ENCODE assay signal across 29 cellular contexts in genomic region chr1:185843971-185844370, GRCh38.
"Had no signal": no experiment of that assay in that cellular context is flagged by ENCODE, and none has a peak within 500 bp of the region (broad histone marks: within the 10 kb centered on the region; RNA-seq: fewer than 3 reads in every experiment).

No MANE protein-coding gene starts in this region.

- DNase-seq: activated CD4-positive, alpha-beta memory T cell treated with anti-CD3 and anti-CD28 coated beads, Interleukin-2, amount 10 ng/mL, durations not matched to agents 7 days and 5 days; activated CD4-positive, alpha-beta T cell treated with anti-CD3 and anti-CD28 coated beads for 1 hour; activated CD4-positive, alpha-beta T cell treated with anti-CD3 and anti-CD28 coated beads, Interleukin-2, amount 10 ng/mL, durations not matched to agents 7 days and 5 days; activated CD8-positive, alpha-beta memory T cell treated with anti-CD3 and anti-CD28 coated beads, Interleukin-2, amount 50 U/mL, for 48 hours; activated naive CD8-positive, alpha-beta T cell treated with anti-CD3 and anti-CD28 coated beads, Interleukin-2, amount 50 U/mL, for 24 hours; activated T-cell treated with anti-CD3 and anti-CD28 coated beads, Interleukin-2, amount 50 U/mL, for 4 hours; islet precursor cell; left ventricle myocardium inferior; naive B cell; nephron progenitor cell; pancreas; retina; stimulated activated CD4-positive, alpha-beta T cell treated with anti-CD3 and anti-CD28 coated beads, Interleukin-12 subunit alpha, Interleukin-12 subunit beta, amount 100 ng/mL, for 4 hours; stimulated activated CD4-positive, alpha-beta T cell treated with anti-CD3 and anti-CD28 coated beads, Interleukin-4, amount 100 ng/mL, for 1 hour; stimulated activated naive CD8-positive, alpha-beta T cell treated with anti-CD3 and anti-CD28 coated beads, Interleukin-15, Interleukin-2, amounts not matched to agents 100 U/mL and 50 U/mL, for 24 hours; testis; transverse colon had no signal

- H3K4me2 ChIP-seq: hepatocyte had no signal

- H2AFZ ChIP-seq: hepatocyte had no signal

- H3K4me1 ChIP-seq: prostate gland, testis had no signal

- H3K27me3 Mint-ChIP-seq: activated CD4-positive, alpha-beta memory T cell treated with anti-CD3 and anti-CD28 coated beads, Interleukin-2, amount 10 ng/mL, durations not matched to agents 7 days and 5 days; activated CD4-positive, alpha-beta T cell treated with anti-CD3 and anti-CD28 coated beads, Interleukin-2, amount 10 ng/mL, durations not matched to agents 7 days and 5 days; activated naive CD8-positive, alpha-beta T cell treated with anti-CD3 and anti-CD28 coated beads, Interleukin-2, amount 50 U/mL, for 24 hours; activated T-helper 17 cell treated with anti-CD3 and anti-CD28 coated beads, Interleukin-2, amount 50 U/mL, for 72 hours; central memory CD8-positive, alpha-beta T cell; dendritic cell treated with granulocyte-macrophage colony-stimulating factor and Interleukin-4, amounts not matched to agents 40 ng/mL and 50 ng/mL, for 4 days had no signal

- H3K36me3 ChIP-seq: gastroesophageal sphincter, left ventricle myocardium inferior, pancreas, prostate gland, transverse colon had no signal

- H3K27ac Mint-ChIP-seq: activated CD4-positive, alpha-beta memory T cell treated with anti-CD3 and anti-CD28 coated beads, Interleukin-2, amount 10 ng/mL, durations not matched to agents 7 days and 5 days; activated CD4-positive, alpha-beta T cell treated with anti-CD3 and anti-CD28 coated beads, Interleukin-2, amount 10 ng/mL, durations not matched to agents 7 days and 5 days; activated naive CD4-positive, alpha-beta T cell treated with anti-CD3 and anti-CD28 coated beads, Interleukin-2, amount 50 U/mL, for 24 hours; activated naive CD8-positive, alpha-beta T cell treated with anti-CD3 and anti-CD28 coated beads, Interleukin-2, amount 50 U/mL, for 24 hours; activated T-helper 17 cell treated with anti-CD3 and anti-CD28 coated beads, Interleukin-2, amount 50 U/mL, for 72 hours; dendritic cell treated with granulocyte-macrophage colony-stimulating factor and Interleukin-4, amounts not matched to agents 40 ng/mL and 50 ng/mL, for 4 days; naive B cell had no signal

- H3K4me3 Mint-ChIP-seq: activated CD4-positive, alpha-beta memory T cell treated with anti-CD3 and anti-CD28 coated beads, Interleukin-2, amount 10 ng/mL, durations not matched to agents 7 days and 5 days; activated CD4-positive, alpha-beta T cell treated with anti-CD3 and anti-CD28 coated beads, Interleukin-2, amount 10 ng/mL, durations not matched to agents 7 days and 5 days; activated naive CD4-positive, alpha-beta T cell treated with anti-CD3 and anti-CD28 coated beads, Interleukin-2, amount 50 U/mL, for 24 hours; activated naive CD8-positive, alpha-beta T cell treated with anti-CD3 and anti-CD28 coated beads, Interleukin-2, amount 50 U/mL, for 24 hours; activated T-cell treated with anti-CD3 and anti-CD28 coated beads, Interleukin-2, amount 50 U/mL, for 4 hours; activated T-helper 17 cell treated with anti-CD3 and anti-CD28 coated beads, Interleukin-2, amount 50 U/mL, for 72 hours; central memory CD8-positive, alpha-beta T cell; dendritic cell treated with granulocyte-macrophage colony-stimulating factor and Interleukin-4, amounts not matched to agents 40 ng/mL and 50 ng/mL, for 4 days; naive B cell; nephron progenitor cell had no signal

- FAIRE-seq: bronchial epithelial cell, pancreas had no signal

- H3K27ac ChIP-seq: gastroesophageal sphincter, hepatocyte, left ventricle myocardium inferior, pancreas, prostate gland, skin epidermis, testis, transverse colon had no signal

- H3K9me3 Mint-ChIP-seq: activated CD4-positive, alpha-beta memory T cell treated with anti-CD3 and anti-CD28 coated beads, Interleukin-2, amount 10 ng/mL, durations not matched to agents 7 days and 5 days; activated CD4-positive, alpha-beta T cell treated with anti-CD3 and anti-CD28 coated beads, Interleukin-2, amount 10 ng/mL, durations not matched to agents 7 days and 5 days; activated naive CD4-positive, alpha-beta T cell treated with anti-CD3 and anti-CD28 coated beads, Interleukin-2, amount 50 U/mL, for 24 hours; activated naive CD8-positive, alpha-beta T cell treated with anti-CD3 and anti-CD28 coated beads, Interleukin-2, amount 50 U/mL, for 24 hours; activated T-cell treated with anti-CD3 and anti-CD28 coated beads, Interleukin-2, amount 50 U/mL, for 4 hours; activated T-helper 17 cell treated with anti-CD3 and anti-CD28 coated beads, Interleukin-2, amount 50 U/mL, for 72 hours; central memory CD8-positive, alpha-beta T cell; dendritic cell treated with granulocyte-macrophage colony-stimulating factor and Interleukin-4, amounts not matched to agents 40 ng/mL and 50 ng/mL, for 4 days; nephron progenitor cell; WTC11 had no signal

- H3K4me3 ChIP-seq: esophagus muscularis mucosa, gastroesophageal sphincter, hepatocyte, left ventricle myocardium inferior, pancreas, prostate gland, skin epidermis, testis, transverse colon had no signal

- H3K36me3 Mint-ChIP-seq: activated naive CD4-positive, alpha-beta T cell treated with anti-CD3 and anti-CD28 coated beads, Interleukin-2, amount 50 U/mL, for 24 hours; naive B cell; WTC11 had no signal

- H3K9me3 ChIP-seq: esophagus muscularis mucosa, gastroesophageal sphincter, left ventricle myocardium inferior, pancreas, prostate gland, testis, transverse colon had no signal

- H3K4me1 Mint-ChIP-seq: activated CD4-positive, alpha-beta memory T cell treated with anti-CD3 and anti-CD28 coated beads, Interleukin-2, amount 10 ng/mL, durations not matched to agents 7 days and 5 days; activated CD4-positive, alpha-beta T cell treated with anti-CD3 and anti-CD28 coated beads, Interleukin-2, amount 10 ng/mL, durations not matched to agents 7 days and 5 days; activated naive CD4-positive, alpha-beta T cell treated with anti-CD3 and anti-CD28 coated beads, Interleukin-2, amount 50 U/mL, for 24 hours; activated naive CD8-positive, alpha-beta T cell treated with anti-CD3 and anti-CD28 coated beads, Interleukin-2, amount 50 U/mL, for 24 hours; activated T-helper 17 cell treated with anti-CD3 and anti-CD28 coated beads, Interleukin-2, amount 50 U/mL, for 72 hours; central memory CD8-positive, alpha-beta T cell; naive B cell; nephron progenitor cell had no signal

- H3K79me2 ChIP-seq: hepatocyte had no signal

- H3K27me3 ChIP-seq: esophagus muscularis mucosa, gastroesophageal sphincter, hepatocyte, pancreas, testis, transverse colon had no signal

- ATAC-seq: activated naive CD8-positive, alpha-beta T cell treated with anti-CD3 and anti-CD28 coated beads, Interleukin-2, amount 50 U/mL, for 24 hours; activated T-cell treated with anti-CD3 and anti-CD28 coated beads, Interleukin-2, amount 50 U/mL, for 4 hours; activated T-helper 17 cell treated with anti-CD3 and anti-CD28 coated beads, Interleukin-2, amount 50 U/mL, for 72 hours; gastroesophageal sphincter; pancreas; sciatic nerve; stimulated activated naive CD8-positive, alpha-beta T cell treated with anti-CD3 and anti-CD28 coated beads, Interleukin-15, Interleukin-2, amounts not matched to agents 100 U/mL and 50 U/mL, for 24 hours had no signal
